ENCODE assay signal across 20 cellular contexts in the genomic region with DNA sequence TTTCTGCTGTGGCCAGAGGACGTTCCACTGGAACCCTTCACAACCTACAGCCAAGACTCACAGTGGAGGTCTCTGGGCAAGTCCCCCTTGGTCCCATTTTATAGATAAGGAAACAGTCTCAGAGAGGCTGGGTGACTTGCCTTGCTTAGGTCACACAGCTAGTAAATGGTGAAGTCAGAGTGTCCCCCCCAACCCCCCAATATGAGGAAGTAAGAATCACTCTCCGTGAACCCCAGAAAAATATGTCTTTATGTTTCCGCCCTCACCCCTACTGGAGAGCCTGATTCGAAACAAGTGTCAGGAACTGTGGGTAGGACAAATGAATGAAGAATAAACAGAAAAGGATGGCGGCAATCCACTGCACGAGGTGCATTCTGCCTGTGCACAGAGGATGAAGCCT. TPM values are rescaled to one million over a fixed set of nuclear protein-coding genes. Genes with fewer than 3 reads are reported as not detected.
DNase-seq lines count a peak whose midpoint lies in the region; ATAC-seq and TF ChIP-seq lines count a peak whose summit lies in the region.
"Had no signal": no experiment of that assay in that cellular context is flagged by ENCODE, and none has a peak within 500 bp of the region (broad histone marks: within the 10 kb centered on the region; RNA-seq: fewer than 3 reads in every experiment).

No MANE protein-coding gene starts in this region.

- no peak overlapping the region for H3K4me3 ChIP-seq in MM.1S (ENCODE audit: low read length)
- H3K4me3 ChIP-seq: GM23248, SJSA1 had no signal

- no peak for TF ChIP-seq CTCF in CD4-positive, alpha-beta T cell (IDR thresholded peaks at IDR 0.05)
- TF ChIP-seq CTCF in MM.1S (IDR thresholded peaks at IDR 0.05; ENCODE audit: low read length), result no peak

- H2AFZ ChIP-seq in MM.1S (ENCODE audit: low read length), result no peak overlapping the region
- H2AFZ ChIP-seq: GM23248 had no signal

- H3K36me3 Mint-ChIP-seq in CD4-positive, alpha-beta T cell (ENCODE audit: low read depth), result no peaks in the 10 kb centered on the region
- no peaks in the 10 kb centered on the region for H3K36me3 Mint-ChIP-seq in memory B cell
- H3K36me3 Mint-ChIP-seq in stimulated activated naive B cell treated with anti-CD40 and anti-IgM and Interleukin-4, amounts not matched to agents 10 μg/mL and 1 μg/mL and 100 μg/mL, for 72 hours, result no peaks in the 10 kb centered on the region

- ATAC-seq in CD4-positive, alpha-beta T cell (ENCODE audit: poor library complexity), result no peak
- ATAC-seq in memory B cell (ENCODE audit: low read depth) (peak; percentile 14), GM18498 (IDR thresholded peaks at IDR 0.05; ENCODE audit: unreplicated experiment) (no peak)
- ATAC-seq in stimulated activated naive B cell treated with anti-CD40 and anti-IgM and Interleukin-4, amounts not matched to agents 10 μg/mL and 1 μg/mL and 100 μg/mL, for 72 hours (replicated peaks), result no peak
- ATAC-seq: HCT116, Right ventricle myocardium inferior had no signal

- no peaks in the 10 kb centered on the region for H3K79me2 ChIP-seq in MM.1S (ENCODE audit: low read length)

- no peaks in the 10 kb centered on the region for H3K9me2 ChIP-seq in MM.1S (replicated peaks; ENCODE audit: insufficient read depth, low read length)

- intact Hi-C loops in CD4-positive, alpha-beta T cell (cut with DNase I, micrococcal nuclease), result no loop called here

- H3K9me3 ChIP-seq in CD4-positive, alpha-beta T cell (ENCODE audit: control insufficient read depth, low read length), result no peaks in the 10 kb centered on the region
- H3K9me3 ChIP-seq in MM.1S (replicated peaks; ENCODE audit: insufficient read depth, low read length), result no peaks in the 10 kb centered on the region
- H3K9me3 ChIP-seq: SJSA1 had no signal

- no peaks in the 10 kb centered on the region for H3K27me3 ChIP-seq in CD4-positive, alpha-beta T cell (ENCODE audit: control insufficient read depth, insufficient read depth, low read length)
- no peaks in the 10 kb centered on the region for H3K27me3 ChIP-seq in MM.1S (replicated peaks; ENCODE audit: insufficient read depth, low read length)
- H3K27me3 ChIP-seq: SJSA1 had no signal

- H3K27ac ChIP-seq in CD4-positive, alpha-beta T cell (ENCODE audit: low read depth, low read length), result no peak overlapping the region
- no peak overlapping the region for H3K27ac ChIP-seq in MM.1S (ENCODE audit: low read length)
- H3K27ac ChIP-seq: C4-2B, GM23248, SJSA1 had no signal

- no peak overlapping the region for H3K4me2 ChIP-seq in MM.1S (ENCODE audit: low read depth, low read length)

- no peak overlapping the region for H3K27ac Mint-ChIP-seq in CD4-positive, alpha-beta T cell
- H3K27ac Mint-ChIP-seq in memory B cell, result peak overlapping the region; percentile 33
- peak overlapping the region; percentile 31 for H3K27ac Mint-ChIP-seq in stimulated activated naive B cell treated with anti-CD40 and anti-IgM and Interleukin-4, amounts not matched to agents 10 μg/mL and 1 μg/mL and 100 μg/mL, for 72 hours

- no peaks in the 10 kb centered on the region for H3K9me3 Mint-ChIP-seq in CD4-positive, alpha-beta T cell
- H3K9me3 Mint-ChIP-seq in memory B cell, result no peaks in the 10 kb centered on the region
- H3K9me3 Mint-ChIP-seq in stimulated activated naive B cell treated with anti-CD40 and anti-IgM and Interleukin-4, amounts not matched to agents 10 μg/mL and 1 μg/mL and 100 μg/mL, for 72 hours, result no peaks in the 10 kb centered on the region

- POLR2A ChIA-PET in CD4-positive, alpha-beta T cell (lab: Charles Lee), result interaction anchor here (3.3 to 3.7 kb wide), 2 partner anchors 54 to 56 kb away, joined by 15 to 33 read pairs; a partner anchor contains a TSS

- peaks cover 19% of the 10 kb centered on the region for H3K4me1 ChIP-seq in MM.1S (ENCODE audit: low read length)

- no peaks in the 10 kb centered on the region for H3K27me3 Mint-ChIP-seq in CD4-positive, alpha-beta T cell
- H3K27me3 Mint-ChIP-seq in memory B cell, result no peaks in the 10 kb centered on the region
- H3K27me3 Mint-ChIP-seq in stimulated activated naive B cell treated with anti-CD40 and anti-IgM and Interleukin-4, amounts not matched to agents 10 μg/mL and 1 μg/mL and 100 μg/mL, for 72 hours, result no peaks in the 10 kb centered on the region

- H3K4me3 Mint-ChIP-seq in CD4-positive, alpha-beta T cell, result peak overlapping the region; percentile 25
- H3K4me3 Mint-ChIP-seq in memory B cell, result no peak overlapping the region
- no peak overlapping the region for H3K4me3 Mint-ChIP-seq in stimulated activated naive B cell treated with anti-CD40 and anti-IgM and Interleukin-4, amounts not matched to agents 10 μg/mL and 1 μg/mL and 100 μg/mL, for 72 hours

- H3K36me3 ChIP-seq in MM.1S (replicated peaks; ENCODE audit: insufficient read depth, low read length), result no peaks in the 10 kb centered on the region
- H3K36me3 ChIP-seq: SJSA1 had no signal

- H3K4me1 Mint-ChIP-seq in CD4-positive, alpha-beta T cell (ENCODE audit: low read depth), result peaks cover 22% of the 10 kb centered on the region
- H3K4me1 Mint-ChIP-seq in memory B cell, result peaks cover 28% of the 10 kb centered on the region
- peaks cover 44 to 56% of the 10 kb centered on the region in 2 donors for H3K4me1 Mint-ChIP-seq in stimulated activated naive B cell treated with anti-CD40 and anti-IgM and Interleukin-4, amounts not matched to agents 10 μg/mL and 1 μg/mL and 100 μg/mL, for 72 hours

- no peaks in the 10 kb centered on the region for H4K20me1 ChIP-seq in MM.1S (ENCODE audit: insufficient read depth, low read length)

- no peak overlapping the region for H3K9ac ChIP-seq in MM.1S (ENCODE audit: low read length)
- H3K9ac ChIP-seq: GM23248 had no signal

- CTCF ChIA-PET in CD4-positive, alpha-beta T cell (lab: Charles Lee), result interaction anchor here (2.6 kb wide), 1 partner anchor 54 kb away, joined by 19 read pairs; no protein-coding TSS in a partner anchor

- peaks cover 17% of the 10 kb centered on the region for H3F3A ChIP-seq in MM.1S (ENCODE audit: insufficient read depth, low read length)

- no peak for DNase-seq in CD4-positive, alpha-beta T cell
- DNase-seq in MM.1S (peak; percentile 5), memory B cell (ENCODE audit: low spot score in 2 of 2) (no peak), T-helper 1 cell (no peak), superior temporal gyrus (ENCODE audit: extremely low spot score) (no peak)
- DNase-seq in stimulated activated naive B cell treated with anti-CD40 and anti-IgM and Interleukin-4, amounts not matched to agents 10 μg/mL and 1 μg/mL and 100 μg/mL, for 72 hours, result no peak
- DNase-seq: AML-193, GM23248, IMR-90, MV-4-11, NCI-H1105 treated with DMSO at 0.1 percent for 48 hours, NCI-H2029 treated with DMSO at 0.1 percent for 48 hours, NCI-H345, NCI-H524 treated with DMSO at 0.1 percent for 48 hours, OCI-M1 had no signal

RNA-seq across cellular contexts. Expression of a gene that starts 56.7 kb away (rescaled TPM):
- total RNA-seq in CD4-positive, alpha-beta T cell, result 100 to 1,000 TPM; 372 to 380 TPM
